Comparison of ENCODE assay signal across 8 cellular contexts in the genomic region with DNA sequence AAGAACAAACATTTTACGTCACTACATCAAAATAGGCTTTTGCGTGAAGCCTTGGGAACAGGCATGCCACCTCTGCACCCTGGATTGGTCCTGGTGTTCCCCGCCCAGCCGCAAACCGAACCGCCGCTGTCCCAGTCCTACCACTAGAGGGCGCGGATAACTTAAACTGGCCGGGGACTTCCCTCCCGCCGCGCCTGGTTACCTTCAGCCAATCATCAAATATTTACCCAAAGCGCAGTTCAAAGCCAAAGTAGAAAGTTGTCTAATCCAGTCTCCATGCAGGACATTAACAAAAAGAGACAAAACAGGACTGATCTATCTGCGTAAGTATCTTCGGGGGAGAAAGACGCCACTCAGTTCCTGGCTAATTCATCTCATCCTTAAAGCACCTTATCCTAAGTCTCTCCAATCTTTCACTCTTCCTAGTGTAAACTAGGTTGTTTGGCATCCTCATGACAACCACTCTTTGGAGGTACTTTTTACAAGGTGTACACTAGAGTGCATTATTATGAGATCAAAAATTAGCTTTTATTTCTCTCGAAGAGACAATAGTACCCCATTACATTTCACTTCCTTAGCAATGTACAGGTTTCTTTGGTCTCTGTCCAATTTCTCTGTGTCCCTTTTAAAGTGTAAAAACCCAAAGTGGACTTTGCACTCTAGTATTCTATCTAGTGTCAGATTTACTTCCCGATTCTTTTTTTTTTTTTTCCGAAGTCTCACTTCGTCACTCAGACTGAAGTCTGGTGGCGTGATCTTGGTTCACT. TPM values are rescaled to one million over a fixed set of nuclear protein-coding genes. Genes with fewer than 3 reads are reported as not detected.
DNase-seq lines count a peak whose midpoint lies in the region; TF ChIP-seq lines count a peak whose summit lies in the region.

No MANE protein-coding gene starts in this region.

- no peaks in the 10 kb centered on the region for H3K9me2 ChIP-seq in SU-DHL-6 (replicated peaks; ENCODE audit: insufficient read depth, low read length)

- H3K79me2 ChIP-seq in SU-DHL-6 (ENCODE audit: insufficient read depth, low read length) (no peaks in the 10 kb centered on the region), parathyroid adenoma (peaks cover 6% of the 10 kb centered on the region)

- H3K4me3 Mint-ChIP-seq in activated naive CD8-positive, alpha-beta T cell, result peak overlapping the region; percentile 71
- peak overlapping the region; percentile 53 for H3K4me3 Mint-ChIP-seq in glutamatergic neuron (ENCODE audit: unreplicated experiment)

- WGBS in thyroid gland, 2 donors, result 18 to 19% methylated on average over 20 to 22 of the region's 22 CpGs

- no peaks in the 10 kb centered on the region for H3K36me3 Mint-ChIP-seq in activated naive CD8-positive, alpha-beta T cell
- H3K36me3 Mint-ChIP-seq in glutamatergic neuron (ENCODE audit: unreplicated experiment), result no peaks in the 10 kb centered on the region

- peak overlapping the region; percentile 50 for H3K27ac Mint-ChIP-seq in activated naive CD8-positive, alpha-beta T cell
- H3K27ac Mint-ChIP-seq in glutamatergic neuron (ENCODE audit: unreplicated experiment), result no peak overlapping the region

- peak in 1 of 2 donors; percentile 53 for TF ChIP-seq POLR2A in thyroid gland (IDR thresholded peaks at IDR 0.05)

- H2AFZ ChIP-seq in SU-DHL-6 (ENCODE audit: low read depth, low read length, severe bottlenecking), result peak overlapping the region; percentile 84
- peak overlapping the region; percentile 40 for H2AFZ ChIP-seq in parathyroid adenoma

- no peaks in the 10 kb centered on the region for H3K27me3 ChIP-seq in SU-DHL-6 (ENCODE audit: low read length)
- H3K27me3 ChIP-seq in parathyroid adenoma (ENCODE audit: control insufficient read depth, insufficient read depth, low read length), result no peaks in the 10 kb centered on the region
- no peaks in the 10 kb centered on the region for H3K27me3 ChIP-seq in thyroid gland

- peaks cover 31% of the 10 kb centered on the region for H3K4me1 Mint-ChIP-seq in activated naive CD8-positive, alpha-beta T cell (ENCODE audit: low read depth)
- peaks cover 7% of the 10 kb centered on the region for H3K4me1 Mint-ChIP-seq in glutamatergic neuron (ENCODE audit: low read depth, unreplicated experiment)

- no peaks in the 10 kb centered on the region for H3K9me3 Mint-ChIP-seq in activated naive CD8-positive, alpha-beta T cell (ENCODE audit: low read depth)
- H3K9me3 Mint-ChIP-seq in glutamatergic neuron (ENCODE audit: unreplicated experiment), result peaks cover 5% of the 10 kb centered on the region

- H3F3A ChIP-seq in SU-DHL-6 (ENCODE audit: insufficient read depth), result no peaks in the 10 kb centered on the region

- no peaks in the 10 kb centered on the region for H3K27me3 Mint-ChIP-seq in activated naive CD8-positive, alpha-beta T cell
- peaks cover 7% of the 10 kb centered on the region for H3K27me3 Mint-ChIP-seq in glutamatergic neuron (ENCODE audit: unreplicated experiment)

- no peak overlapping the region for H3K4me3 ChIP-seq in SU-DHL-6 (ENCODE audit: insufficient read depth, low read length, poor library complexity, severe bottlenecking)
- peak overlapping the region; percentile 22 for H3K4me3 ChIP-seq in parathyroid adenoma (ENCODE audit: low read depth, low read length)
- H3K4me3 ChIP-seq in thyroid gland (replicated peaks in 1 of 3), result no peak overlapping the region

- TF ChIP-seq CTCF in SU-DHL-6 (IDR thresholded peaks at IDR 0.05; ENCODE audit: insufficient read depth, low read length, poor library complexity, severe bottlenecking) (peak; percentile 97), glutamatergic neuron (IDR thresholded peaks at IDR 0.05; ENCODE audit: partially characterized antibody, unreplicated experiment) (peak; percentile 92), parathyroid adenoma (IDR thresholded peaks at IDR 0.05) (peak; percentile 83), thyroid gland (IDR thresholded peaks at IDR 0.05) (peak; percentile 76 to 97 (median 94))

- H3K9me3 ChIP-seq in SU-DHL-6 (ENCODE audit: insufficient read depth, low read length) (no peaks in the 10 kb centered on the region), parathyroid adenoma (ENCODE audit: control insufficient read depth, low read length) (no peaks in the 10 kb centered on the region), thyroid gland (no peaks in the 10 kb centered on the region)

- H3K27ac ChIP-seq in SU-DHL-6 (ENCODE audit: low read depth, low read length) (no peak overlapping the region), parathyroid adenoma (peak overlapping the region; percentile 58), thyroid gland (peak overlapping the region; percentile 20 to 72 (median 60))

- intact Hi-C loops in thyroid gland (cut with DNase I), result no loop called here

- no peaks in the 10 kb centered on the region for H4K20me1 ChIP-seq in SU-DHL-6 (ENCODE audit: low read depth, low read length)

- H3K4me1 ChIP-seq in parathyroid adenoma (no peaks in the 10 kb centered on the region), thyroid gland (peaks cover 5 to 14% of the 10 kb centered on the region in 2 donors)

- DNase-seq in NCI-H524 (lab: John Stamatoyannopoulos, UW) (peak; percentile 53 to 67), NCI-H524 treated with DMSO at 0.1 percent for 48 hours (lab: John Stamatoyannopoulos, UW) (no peak), NCI-H1105 treated with DMSO at 0.1 percent for 48 hours (lab: John Stamatoyannopoulos, UW) (peak; percentile 89), glutamatergic neuron (peak; percentile 88), thyroid gland (peak; percentile 94 to 96)

- H3K4me2 ChIP-seq in SU-DHL-6 (ENCODE audit: low read depth, low read length, poor library complexity, severe bottlenecking) (peak overlapping the region; percentile 52), parathyroid adenoma (ENCODE audit: low read length) (peak overlapping the region; percentile 66)

- no peaks in the 10 kb centered on the region for H3K36me3 ChIP-seq in SU-DHL-6 (ENCODE audit: low read length)
- no peaks in the 10 kb centered on the region for H3K36me3 ChIP-seq in parathyroid adenoma (ENCODE audit: control insufficient read depth, insufficient read depth, low read length)
- H3K36me3 ChIP-seq in thyroid gland, result no peaks in the 10 kb centered on the region

- H3K9ac ChIP-seq in SU-DHL-6 (ENCODE audit: low read length) (no peak overlapping the region), parathyroid adenoma (no peak overlapping the region)

RNA-seq across cellular contexts. Expression of a gene that starts 3.9 kb away (rescaled TPM):
- total RNA-seq in glutamatergic neuron (ENCODE audit: unreplicated experiment) (44.0 TPM), thyroid gland (100 to 1,000 TPM in 1 of 4 donors, 10 to 100 TPM in 3; 49.5 to 117 (median 57.8) TPM)

RNA-seq across cellular contexts. Expression of a gene that starts 38.4 kb away (rescaled TPM):
- total RNA-seq in glutamatergic neuron (ENCODE audit: unreplicated experiment) (20.9 TPM), thyroid gland (10 to 100 TPM; 11.2 to 15.8 (median 14.0) TPM)

RNA-seq across cellular contexts. Expression of a gene that starts 42.1 kb away (rescaled TPM):
- 299 TPM for total RNA-seq in glutamatergic neuron (ENCODE audit: unreplicated experiment)
- total RNA-seq in thyroid gland, result 10 to 100 TPM in 3 of 4 donors, 1 to 10 TPM in 1; 9.5 to 25.1 (median 17.4) TPM

Comparison
In these comparisons a context has a peak if more than half of its experiments do, and no peak if none do; other contexts are left out.
1. RNA of a gene that starts 42.1 kb away (total RNA-seq): 299 TPM in glutamatergic neuron (single experiment); 9.5 to 25.1 TPM in thyroid gland; every median in the first group is over 10 times any median in the second.
2. Peak in every context shown above with its lines, with median percentiles within 50 percentile points of each other: CTCF ChIP-seq.